8 cellular contexts compared by ENCODE assay signal in the genomic region with DNA sequence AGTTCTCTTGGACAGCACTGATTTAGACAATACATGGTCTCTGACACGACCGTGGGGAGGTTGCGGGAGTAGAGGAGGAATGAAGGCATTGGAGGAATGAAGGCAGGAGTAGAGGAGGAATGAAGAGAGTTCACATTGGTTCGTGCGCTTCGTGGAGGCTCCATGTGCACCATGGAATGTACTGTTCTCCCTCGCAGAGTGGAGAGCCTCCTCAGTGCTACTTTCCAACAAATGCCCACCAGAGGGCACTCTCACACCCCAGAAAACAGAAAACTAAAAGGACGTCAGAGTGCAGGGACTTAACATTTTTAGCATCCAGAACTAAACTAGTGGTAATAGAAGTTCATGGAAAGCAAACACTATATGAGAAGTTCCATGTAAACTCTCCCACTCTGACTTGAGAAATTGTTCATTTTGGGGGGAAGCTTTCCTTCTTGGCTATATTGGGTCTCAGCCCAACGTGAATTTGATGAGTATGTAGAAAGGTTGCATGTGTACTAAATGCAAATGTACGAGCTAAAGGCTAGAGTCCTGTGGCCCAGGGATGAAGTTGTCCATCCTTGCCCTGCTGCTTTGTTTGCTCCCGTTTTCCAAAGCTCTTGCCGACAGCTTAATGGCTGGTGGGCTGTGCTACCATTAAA.
A peak's percentile ranks its signal among the peaks of the same experiment; 100 is the strongest.
DNase-seq lines count a peak whose midpoint lies in the region; TF ChIP-seq lines count a peak whose summit lies in the region.

No MANE protein-coding gene starts in this region.

- H3K4me1 ChIP-seq in HEK293 (ENCODE audit: control insufficient read depth, insufficient read depth, low read length), result no peaks in the 10 kb centered on the region
- H3K4me1 ChIP-seq in fibroblast of lung (ENCODE audit: control insufficient read depth, extremely low read depth, insufficient read depth, low read length), result no peaks in the 10 kb centered on the region
- H3K4me1 ChIP-seq in neuronal stem cell (ENCODE audit: control insufficient read depth in 2 of 2, insufficient read depth in 1 of 2, low read depth in 1 of 2, low read length in 2 of 2), result no peaks in the 10 kb centered on the region

- H3K79me1 ChIP-seq in neuronal stem cell (ENCODE audit: low read depth, low read length), result no peaks in the 10 kb centered on the region

- H2BK5ac ChIP-seq in neuronal stem cell (ENCODE audit: low read length), result no peak overlapping the region

- H4K8ac ChIP-seq in neuronal stem cell (ENCODE audit: low read depth, low read length), result no peak overlapping the region

- no peak overlapping the region for H3K4me2 ChIP-seq in fibroblast of lung (ENCODE audit: extremely low read depth, insufficient read depth, low read length)
- no peak overlapping the region for H3K4me2 ChIP-seq in neuronal stem cell (ENCODE audit: insufficient read depth, low read length, poor library complexity, severe bottlenecking)

- H4K20me1 ChIP-seq in fibroblast of lung (ENCODE audit: control insufficient read depth, extremely low read depth, insufficient read depth, low read length), result no peaks in the 10 kb centered on the region

- no peak overlapping the region for H3K4ac ChIP-seq in neuronal stem cell (ENCODE audit: low read length)

- H3K27ac ChIP-seq in HEK293 (ENCODE audit: extremely low read depth, low read depth, low read length) (no peak overlapping the region), fibroblast of lung (ENCODE audit: insufficient read depth, low read length) (no peak overlapping the region), neuronal stem cell (replicated peaks; ENCODE audit: low read length) (no peak overlapping the region)

- no peak overlapping the region for H2BK12ac ChIP-seq in neuronal stem cell (ENCODE audit: low read length)

- H3K9me3 ChIP-seq in HEK293 (ENCODE audit: control insufficient read depth, insufficient read depth, low read depth, low read length) (no peaks in the 10 kb centered on the region), fibroblast of lung (ENCODE audit: control insufficient read depth, insufficient read depth, low read depth, low read length) (no peaks in the 10 kb centered on the region), neuronal stem cell (replicated peaks in 1 of 2; ENCODE audit: control insufficient read depth in 2 of 2, insufficient read depth in 1 of 2, low read depth in 1 of 2, low read length in 2 of 2) (no peaks in the 10 kb centered on the region)

- H3K79me2 ChIP-seq in fibroblast of lung (ENCODE audit: control insufficient read depth, insufficient read depth, low read length), result no peaks in the 10 kb centered on the region

- POLR2A ChIA-PET in HEK293 (lab: Yijun Ruan, JAX), result no interaction called here

- H3K36me3 ChIP-seq in HEK293 (ENCODE audit: control insufficient read depth in 2 of 2, insufficient read depth in 1 of 2, low read length in 2 of 2), result no peaks in the 10 kb centered on the region
- no peaks in the 10 kb centered on the region for H3K36me3 ChIP-seq in fibroblast of lung (ENCODE audit: control insufficient read depth, insufficient read depth, low read length)
- no peaks in the 10 kb centered on the region for H3K36me3 ChIP-seq in neuronal stem cell (replicated peaks in 1 of 2; ENCODE audit: control insufficient read depth in 2 of 2, insufficient read depth in 2 of 2, low read length in 2 of 2)

- TF ChIP-seq CTCF in HEK293 (tag by site-specific recombination; IDR thresholded peaks at IDR 0.05) (peak; percentile 55), fibroblast of lung (conservative IDR thresholded peaks at IDR 0.05 in 1 of 2, IDR thresholded peaks at IDR 0.05 in 1 of 2; ENCODE audit: low read depth in 1 of 2, low read length in 2 of 2) (peak; percentile 71 to 84)

- no CpG with 5 or more reads among the region's 12 CpGs for WGBS in neuronal stem cell (ENCODE audit: extremely low coverage in 2 of 2, insufficient read length in 2 of 2, insufficient replicate concordance in 1 of 2), 2 donors

- CTCF ChIA-PET in HEK293 (lab: Yijun Ruan, JAX), result interaction anchor here (0.6 to 3.8 kb wide), 40 partner anchors 9 to 451 kb away, joined by 3 to 46 read pairs (median 4); no protein-coding TSS in a partner anchor

- H2BK120ac ChIP-seq in neuronal stem cell (ENCODE audit: low read depth, low read length), result no peak overlapping the region

- H2AFZ ChIP-seq in fibroblast of lung (ENCODE audit: low read length), result no peak overlapping the region
- H2AFZ ChIP-seq in neuronal stem cell (ENCODE audit: low read length), result no peak overlapping the region

- H3K23ac ChIP-seq in neuronal stem cell (ENCODE audit: low read depth, low read length, poor library complexity), result no peak overlapping the region

- H3K18ac ChIP-seq in neuronal stem cell (ENCODE audit: low read length), result no peak overlapping the region

- no peak overlapping the region for H4K91ac ChIP-seq in neuronal stem cell (ENCODE audit: low read depth, low read length, poor library complexity)

- H2AK5ac ChIP-seq in neuronal stem cell (ENCODE audit: low read depth, low read length), result no peak overlapping the region

- no peak overlapping the region for H2BK15ac ChIP-seq in neuronal stem cell (ENCODE audit: low read length)

- no peak overlapping the region for H3K4me3 ChIP-seq in HEK293 (ENCODE audit: low read depth, low read length)
- no peak overlapping the region for H3K4me3 ChIP-seq in fibroblast of lung (replicated peaks in 1 of 4; ENCODE audit: control extremely low read depth in 1 of 4, insufficient read depth in 1 of 4, low read depth in 3 of 4, low read length in 4 of 4)
- no peak overlapping the region for H3K4me3 ChIP-seq in neuronal stem cell (ENCODE audit: low read length in 2 of 2)

- H3K9ac ChIP-seq in fibroblast of lung (ENCODE audit: insufficient read depth, low read length) (no peak overlapping the region), neuronal stem cell (ENCODE audit: low read depth, low read length, poor library complexity) (no peak overlapping the region)

- H3K27me3 ChIP-seq in fibroblast of lung (ENCODE audit: control insufficient read depth, insufficient read depth, low read length), result no peaks in the 10 kb centered on the region
- no peaks in the 10 kb centered on the region for H3K27me3 ChIP-seq in neuronal stem cell (ENCODE audit: control insufficient read depth in 3 of 3, insufficient read depth in 3 of 3, low read depth in 1 of 3, low read length in 3 of 3)

- peak; percentile 3 to 17 for DNase-seq in activated CD4-positive, alpha-beta T cell treated with anti-CD3 and anti-CD28 coated beads for 24 hours (ENCODE audit: low read depth in 2 of 2)
- DNase-seq in activated CD4-positive, alpha-beta T cell treated with anti-CD3 and anti-CD28 coated beads for 1 hour, result no peak
- DNase-seq in NCI-H146 treated with DMSO at 0.1 percent for 48 hours (lab: John Stamatoyannopoulos, UW; ENCODE audit: unreplicated experiment), result peak; percentile 11
- DNase-seq in UCSD-AML1 (lab: John Stamatoyannopoulos, UW; ENCODE audit: unreplicated experiment), result peak; percentile 13
- peak; percentile 25 to 62 for DNase-seq in fibroblast of lung (ENCODE audit: low read depth in 2 of 2)
- DNase-seq in neuronal stem cell (ENCODE audit: low spot score), result peak; percentile 72
- DNase-seq in NK-92 (lab: John Stamatoyannopoulos, UW; ENCODE audit: unreplicated experiment), result no peak

- no peak overlapping the region for H3K14ac ChIP-seq in neuronal stem cell (ENCODE audit: low read length)

TF ChIP-seq in HEK293, 187 proteins besides CTCF, POLR2A, EP300 and RAD21:
- peak; percentile 80 for TF ChIP-seq ZNF654 (tag by site-specific recombination; IDR thresholded peaks at IDR 0.05; ENCODE audit: low read depth)
- TF ChIP-seq ZNF354C (tag by site-specific recombination; IDR thresholded peaks at IDR 0.05; ENCODE audit: borderline replicate concordance, low read depth), result no peak
- TF ChIP-seq, protein P1, sequence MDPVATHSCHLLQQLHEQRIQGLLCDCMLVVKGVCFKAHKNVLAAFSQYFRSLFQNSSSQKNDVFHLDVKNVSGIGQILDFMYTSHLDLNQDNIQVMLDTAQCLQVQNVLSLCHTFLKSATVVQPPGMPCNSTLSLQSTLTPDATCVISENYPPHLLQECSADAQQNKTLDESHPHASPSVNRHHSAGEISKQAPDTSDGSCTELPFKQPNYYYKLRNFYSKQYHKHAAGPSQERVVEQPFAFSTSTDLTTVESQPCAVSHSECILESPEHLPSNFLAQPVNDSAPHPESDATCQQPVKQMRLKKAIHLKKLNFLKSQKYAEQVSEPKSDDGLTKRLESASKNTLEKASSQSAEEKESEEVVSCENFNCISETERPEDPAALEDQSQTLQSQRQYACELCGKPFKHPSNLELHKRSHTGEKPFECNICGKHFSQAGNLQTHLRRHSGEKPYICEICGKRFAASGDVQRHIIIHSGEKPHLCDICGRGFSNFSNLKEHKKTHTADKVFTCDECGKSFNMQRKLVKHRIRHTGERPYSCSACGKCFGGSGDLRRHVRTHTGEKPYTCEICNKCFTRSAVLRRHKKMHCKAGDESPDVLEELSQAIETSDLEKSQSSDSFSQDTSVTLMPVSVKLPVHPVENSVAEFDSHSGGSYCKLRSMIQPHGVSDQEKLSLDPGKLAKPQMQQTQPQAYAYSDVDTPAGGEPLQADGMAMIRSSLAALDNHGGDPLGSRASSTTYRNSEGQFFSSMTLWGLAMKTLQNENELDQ (tag by site-specific recombination; IDR thresholded peaks at IDR 0.05; ENCODE audit: low read depth), result no peak
- TF ChIP-seq ZNF2 (tag by site-specific recombination; IDR thresholded peaks at IDR 0.05), result no peak
- no peak for TF ChIP-seq ZNF157 (tag by site-specific recombination; IDR thresholded peaks at IDR 0.05)
- TF ChIP-seq ZNF473 (tag by site-specific recombination; IDR thresholded peaks at IDR 0.05), result no peak
- TF ChIP-seq ZNF202 (tag by site-specific recombination; IDR thresholded peaks at IDR 0.05; ENCODE audit: borderline replicate concordance), result no peak
- TF ChIP-seq FEZF1 (tag by site-specific recombination; IDR thresholded peaks at IDR 0.05), result no peak

Comparison
In these comparisons a context has a peak if more than half of its experiments do, and no peak if none do; other contexts are left out.
1. DNase-seq: peak in activated CD4-positive, alpha-beta T cell treated with anti-CD3 and anti-CD28 coated beads for 24 hours (2 of 2), NCI-H146 treated with DMSO at 0.1 percent for 48 hours (single experiment), UCSD-AML1 (single experiment), fibroblast of lung (2 of 2) and neuronal stem cell (single experiment); none in activated CD4-positive, alpha-beta T cell treated with anti-CD3 and anti-CD28 coated beads for 1 hour (single experiment) and NK-92 (single experiment).